In genomic region chr9:129321511-129322021, GRCh38 we compare ENCODE assay signal across 2 cellular contexts.
TF ChIP-seq lines count a peak whose summit lies in the region.

No MANE protein-coding gene starts in this region.

TF ChIP-seq in SK-N-SH, 30 proteins besides CTCF, POLR2A, EP300 and RAD21 (continued from another document):
- TF ChIP-seq RCOR1 (IDR thresholded peaks at IDR 0.05; ENCODE audit: low read length) (no peak), FOXJ3 (CRISPR knock-in tag; IDR thresholded peaks at IDR 0.05) (no peak), USF1 (IDR thresholded peaks at IDR 0.05; ENCODE audit: borderline replicate concordance, low read depth) (no peak), MEF2A (IDR thresholded peaks at IDR 0.05; ENCODE audit: borderline replicate concordance, low read depth) (no peak), SMC3 (IDR thresholded peaks at IDR 0.05; ENCODE audit: low read depth, low read length) (no peak), POLR2AphosphoS5 (IDR thresholded peaks at IDR 0.05; ENCODE audit: low read depth, low read length) (no peak)

TF ChIP-seq in SK-N-SH treated with all-trans-retinoic acid at 6 μM for 48 hours, 23 proteins besides CTCF, POLR2A, EP300 and RAD21 (continued from another document):
- TF ChIP-seq CREB5 (CRISPR knock-in tag; IDR thresholded peaks at IDR 0.05; ENCODE audit: low read depth), result no peak
